26 cellular contexts compared by ENCODE assay signal in genomic region chr5:23028445-23028844, GRCh38.
"Had no signal": no experiment of that assay in that cellular context is flagged by ENCODE, and none has a peak within 500 bp of the region (broad histone marks: within the 10 kb centered on the region; RNA-seq: fewer than 3 reads in every experiment).

No MANE protein-coding gene starts in this region.

- H3K4me1 ChIP-seq: ascending aorta, breast epithelium had no signal

- ATAC-seq: activated CD4-positive, alpha-beta T cell treated with anti-CD3 and anti-CD28 coated beads for 36 hours; activated naive CD4-positive, alpha-beta T cell treated with anti-CD3 and anti-CD28 coated beads, Interleukin-2, amount 50 U/mL, for 72 hours; activated T-cell treated with anti-CD3 and anti-CD28 coated beads, Interleukin-2, amount 50 U/mL, for 72 hours; esophagus mucosa had no signal

- FAIRE-seq: frontal cortex had no signal

- H3K36me3 ChIP-seq: ascending aorta, breast epithelium, cardiac muscle cell had no signal

- H3K9me3 ChIP-seq: ascending aorta, breast epithelium had no signal

- H3K4me3 ChIP-seq: ascending aorta, breast epithelium, cardiac muscle cell, coronary artery, dorsolateral prefrontal cortex had no signal

- H3K27ac ChIP-seq: ascending aorta, breast epithelium, cardiac muscle cell, coronary artery, dorsolateral prefrontal cortex had no signal

- DNase-seq: activated CD4-positive, alpha-beta memory T cell treated with anti-CD3 and anti-CD28 coated beads, Interleukin-2, amount 10 ng/mL, durations not matched to agents 7 days and 5 days; activated CD4-positive, alpha-beta T cell treated with anti-CD3 and anti-CD28 coated beads for 36 hours; activated CD4-positive, alpha-beta T cell treated with anti-CD3 and anti-CD28 coated beads, Interleukin-2, amount 10 ng/mL, durations not matched to agents 7 days and 5 days; activated CD4-positive, alpha-beta T cell treated with anti-CD3 and anti-CD28 coated beads, Interleukin-2, amount 50 U/mL, for 4 hours; activated CD4-positive, CD25-positive, alpha-beta regulatory T cell; activated CD4-positive, CD25-positive, alpha-beta regulatory T cell treated with anti-CD3 and anti-CD28 coated beads, Interleukin-2, amount 50 U/mL, for 72 hours; activated CD8-positive, alpha-beta memory T cell treated with anti-CD3 and anti-CD28 coated beads, Interleukin-2, amount 50 U/mL, for 48 hours; activated gamma-delta T cell; activated naive CD4-positive, alpha-beta T cell; activated naive CD4-positive, alpha-beta T cell treated with anti-CD3 and anti-CD28 coated beads, Interleukin-2, amount 10 ng/mL, durations not matched to agents 7 days and 5 days; activated naive CD8-positive, alpha-beta T cell treated with anti-CD3 and anti-CD28 coated beads, Interleukin-2, amount 10 ng/mL, durations not matched to agents 7 days and 5 days; activated T-cell treated with anti-CD3 and anti-CD28 coated beads for 4 hours; activated T-cell treated with anti-CD3 and anti-CD28 coated beads, Interleukin-2, amount 50 U/mL, for 24 hours; activated T-cell treated with anti-CD3 and anti-CD28 coated beads, Interleukin-2, amount 50 U/mL, for 72 hours; dorsolateral prefrontal cortex; effector memory CD4-positive, alpha-beta T cell; endodermal cell; foreskin fibroblast; T-helper 2 cell had no signal

- H3K27me3 ChIP-seq: ascending aorta, breast epithelium, cardiac muscle cell, dorsolateral prefrontal cortex had no signal
